Comparison of ENCODE assay signal across 8 cellular contexts in genomic region chr10:96124230-96125141, GRCh38. TPM values are rescaled to one million over a fixed set of nuclear protein-coding genes. Genes with fewer than 3 reads are reported as not detected.
A peak's percentile ranks its signal among the peaks of the same experiment; 100 is the strongest.
DNase-seq lines count a peak whose midpoint lies in the region; ATAC-seq and TF ChIP-seq lines count a peak whose summit lies in the region.

No MANE protein-coding gene starts in this region.

- TF ChIP-seq CTCF in AG09309 (IDR thresholded peaks at IDR 0.05; ENCODE audit: control insufficient read depth, insufficient read depth, low read depth, low read length, missing control alignments) (no peak), HL-60 (IDR thresholded peaks at IDR 0.05; ENCODE audit: insufficient read depth, low read length) (no peak), RWPE2 (IDR thresholded peaks at IDR 0.05; ENCODE audit: poor library complexity, severe bottlenecking) (no peak), spleen (IDR thresholded peaks at IDR 0.05 in 8 of 11, conservative IDR thresholded peaks at IDR 0.05 in 3 of 11) (no peak)

- H3K27ac Mint-ChIP-seq in effector memory CD8-positive, alpha-beta T cell, result no peak overlapping the region

- DNase-seq in AG09309 (ENCODE audit: low read depth) (no peak), HL-60 (ENCODE audit: low read depth in 1 of 2, low spot score in 1 of 2) (peak; percentile 77 to 93), RWPE2 (ENCODE audit: low spot score) (no peak), foreskin melanocyte (peak; percentile 18), spleen (peak; percentile 77), cortex of kidney (lab: John Stamatoyannopoulos, UW) (no peak)
- DNase-seq in effector memory CD8-positive, alpha-beta T cell, result no peak

- H3K36me3 ChIP-seq in RWPE2 (ENCODE audit: low read depth) (no peaks in the 10 kb centered on the region), spleen (no peaks in the 10 kb centered on the region)

- H3K4me3 ChIP-seq in AG09309 (ENCODE audit: control insufficient read depth, low read depth, low read length) (peak overlapping the region; percentile 13), HL-60 (replicated peaks; ENCODE audit: insufficient read depth, low read length) (peak overlapping the region; percentile 40), RWPE2 (ENCODE audit: severe bottlenecking) (peak overlapping the region; percentile 22), spleen (peak overlapping the region in 1 of 8 donors; percentile 49)

- H3K27ac ChIP-seq in HL-60 (replicated peaks) (peak overlapping the region; percentile 93), RWPE2 (ENCODE audit: poor library complexity, severe bottlenecking) (peak overlapping the region; percentile 30), spleen (peak overlapping the region in 4 of 8 donors; percentile 52 to 75 (median 70))

- peaks cover 20% of the 10 kb centered on the region for H3K4me1 ChIP-seq in RWPE2 (ENCODE audit: insufficient read depth, poor library complexity, severe bottlenecking)
- H3K4me1 ChIP-seq in spleen, result peaks cover 0 to 6% (median 5%) of the 10 kb centered on the region in 6 donors

- H3K4me3 Mint-ChIP-seq in effector memory CD8-positive, alpha-beta T cell, result no peak overlapping the region

- no peak for TF ChIP-seq POLR2A in spleen (IDR thresholded peaks at IDR 0.05)

- H3K27me3 Mint-ChIP-seq in effector memory CD8-positive, alpha-beta T cell, result peaks cover 88 to 89% of the 10 kb centered on the region in 2 donors

- H3K9me3 ChIP-seq in RWPE2 (ENCODE audit: severe bottlenecking) (no peaks in the 10 kb centered on the region), spleen (peaks cover 0 to 9% (median 2%) of the 10 kb centered on the region in 8 donors)

- H3K27me3 ChIP-seq in HL-60 (ENCODE audit: insufficient read depth, poor library complexity, severe bottlenecking), result no peaks in the 10 kb centered on the region
- no peaks in the 10 kb centered on the region for H3K27me3 ChIP-seq in RWPE2 (ENCODE audit: insufficient read depth, poor library complexity, severe bottlenecking)
- H3K27me3 ChIP-seq in spleen (replicated peaks in 1 of 7), result peaks cover 0 to 92% (median 42%) of the 10 kb centered on the region in 7 donors

- H3K36me3 Mint-ChIP-seq in effector memory CD8-positive, alpha-beta T cell (ENCODE audit: insufficient read depth), result peaks cover 11% of the 10 kb centered on the region

- peak; percentile 84 for ATAC-seq in RWPE2 (ENCODE audit: low read depth)
- ATAC-seq in GM18870 (IDR thresholded peaks at IDR 0.05; ENCODE audit: unreplicated experiment), result no peak
- no peak for ATAC-seq in effector memory CD8-positive, alpha-beta T cell (replicated peaks)

- 37 to 65% (median 49%) methylated on average over 4 of the region's 4 CpGs for WGBS in spleen, 5 donors

- intact Hi-C loops in spleen (cut with DNase I; ENCODE audit: low total_unique reads), result loop anchor here (5.0 kb wide), 1 partner anchor 32 kb away; no protein-coding TSS in a partner anchor

- no peaks in the 10 kb centered on the region for H3K9me3 Mint-ChIP-seq in effector memory CD8-positive, alpha-beta T cell

- H3K4me1 Mint-ChIP-seq in effector memory CD8-positive, alpha-beta T cell (ENCODE audit: low read depth in 2 of 2), result peaks cover 0 to under 1% of the 10 kb centered on the region in 2 donors

RNA-seq across cellular contexts. Expression of gene ZNF518A, which starts 5.6 kb away (rescaled TPM):
- total RNA-seq in spleen, result 10 to 100 TPM; 22.0 to 45.7 (median 34.0) TPM
- 1 to 10 TPM; 5.1 to 6.6 (median 6.4) TPM for polyA plus RNA-seq in spleen

Comparison
In these comparisons a context has a peak if more than half of its experiments do, and no peak if none do; other contexts are left out.
1. DNase-seq: peak in HL-60 (2 of 2), foreskin melanocyte (single experiment) and spleen (single experiment); none in AG09309 (single experiment), RWPE2 (single experiment), effector memory CD8-positive, alpha-beta T cell (0 of 3) and cortex of kidney (single experiment).